ENCODE assay signal across 1 cellular context in genomic region chr1:153532769-153533599, GRCh38.
TF ChIP-seq lines count a peak whose summit lies in the region.

No MANE protein-coding gene starts in this region.

TF ChIP-seq in HepG2, 621 proteins besides CTCF, POLR2A, EP300 and RAD21 (continued from another document and continues in another):
- TF ChIP-seq HIC2 (CRISPR knock-in tag; IDR thresholded peaks at IDR 0.05; ENCODE audit: low read depth) (no peak), HBP1 (CRISPR knock-in tag; IDR thresholded peaks at IDR 0.05; ENCODE audit: low read depth) (no peak), HOXA5 (CRISPR knock-in tag; IDR thresholded peaks at IDR 0.05) (no peak), ZNF672 (CRISPR knock-in tag; IDR thresholded peaks at IDR 0.05) (no peak), HNRNPUL1 (IDR thresholded peaks at IDR 0.05; ENCODE audit: low read depth, low read length) (no peak), GTF2F1 (IDR thresholded peaks at IDR 0.05; ENCODE audit: low read length) (no peak), SMAD1 (CRISPR knock-in tag; IDR thresholded peaks at IDR 0.05; ENCODE audit: borderline replicate concordance, low read depth) (no peak), MIER3 (CRISPR knock-in tag; IDR thresholded peaks at IDR 0.05; ENCODE audit: borderline replicate concordance) (no peak), ZBTB10 (CRISPR knock-in tag; IDR thresholded peaks at IDR 0.05; ENCODE audit: borderline replicate concordance) (peak; percentile 97), ZNF614 (CRISPR knock-in tag; IDR thresholded peaks at IDR 0.05; ENCODE audit: borderline replicate concordance) (peak; percentile 33; the same call in 1 of the 2 replicates), SYNCRIP (IDR thresholded peaks at IDR 0.05; ENCODE audit: insufficient read depth, low read depth, low read length) (no peak), NCOA1 (CRISPR knock-in tag; IDR thresholded peaks at IDR 0.05) (no peak), PRDM10 (CRISPR knock-in tag; IDR thresholded peaks at IDR 0.05; ENCODE audit: low read depth) (no peak), HMGA1 (CRISPR knock-in tag; conservative IDR thresholded peaks at IDR 0.05) (no peak), ZNF101 (CRISPR knock-in tag; IDR thresholded peaks at IDR 0.05; ENCODE audit: borderline replicate concordance, low read depth) (no peak), RNF219 (CRISPR knock-in tag; IDR thresholded peaks at IDR 0.05) (no peak), ZNF570 (CRISPR knock-in tag; IDR thresholded peaks at IDR 0.05; ENCODE audit: borderline replicate concordance) (no peak), THYN1 (CRISPR knock-in tag; IDR thresholded peaks at IDR 0.05; ENCODE audit: borderline replicate concordance, low read depth) (no peak), JARID2 (CRISPR knock-in tag; IDR thresholded peaks at IDR 0.05; ENCODE audit: insufficient replicate concordance) (no peak), MLLT10 (CRISPR knock-in tag; IDR thresholded peaks at IDR 0.05) (no peak), HOMEZ (CRISPR knock-in tag; IDR thresholded peaks at IDR 0.05; ENCODE audit: low read depth) (no peak), KIAA2018 (CRISPR knock-in tag; IDR thresholded peaks at IDR 0.05; ENCODE audit: borderline replicate concordance) (no peak), HOXD1 (CRISPR knock-in tag; IDR thresholded peaks at IDR 0.05) (no peak), ATF7-NPFF (CRISPR knock-in tag; IDR thresholded peaks at IDR 0.05; ENCODE audit: low read depth) (no peak)
